In the genomic region with DNA sequence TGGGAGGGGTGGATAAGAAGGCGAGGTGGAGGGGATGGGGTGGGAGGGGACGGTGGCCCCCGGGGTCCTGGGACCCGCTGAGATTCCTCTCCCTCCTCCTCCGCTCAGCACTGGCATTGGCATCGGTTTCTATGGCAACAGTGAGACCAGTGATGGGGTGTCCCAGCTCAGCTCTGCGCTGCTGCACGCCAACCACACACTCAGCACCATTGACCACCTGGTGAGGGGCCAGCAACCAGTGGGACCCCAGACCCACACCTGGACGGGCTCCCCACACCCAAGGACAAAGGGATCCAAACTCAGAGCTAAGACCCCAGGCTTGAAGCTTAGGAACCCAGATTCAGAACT, we compare ENCODE assay signal across 17 cellular contexts. TPM values are rescaled to one million over a fixed set of nuclear protein-coding genes. Genes with fewer than 3 reads are reported as not detected.
A peak's percentile ranks its signal among the peaks of the same experiment; 100 is the strongest.
DNase-seq lines count a peak whose midpoint lies in the region; TF ChIP-seq lines count a peak whose summit lies in the region.
"Had no signal": no experiment of that assay in that cellular context is flagged by ENCODE, and none has a peak within 500 bp of the region (broad histone marks: within the 10 kb centered on the region; RNA-seq: fewer than 3 reads in every experiment).

No MANE protein-coding gene starts in this region.

- H3K9ac ChIP-seq in HUES6 (ENCODE audit: low read length) (peak overlapping the region; percentile 13), neuronal stem cell (ENCODE audit: low read depth, low read length, poor library complexity) (peak overlapping the region; percentile 45)
- H3K9ac ChIP-seq: SK-N-SH had no signal

- H4K8ac ChIP-seq in neuronal stem cell (ENCODE audit: low read depth, low read length) = no peak overlapping the region

- H2BK15ac ChIP-seq in neuronal stem cell (ENCODE audit: low read length) = peak overlapping the region; percentile 95

- peak overlapping the region; percentile 100 for H2BK5ac ChIP-seq in neuronal stem cell (ENCODE audit: low read length)

- peak overlapping the region; percentile 98 for H2BK12ac ChIP-seq in neuronal stem cell (ENCODE audit: low read length)

- DNase-seq in coronary artery (ENCODE audit: low spot score) (no peak), neuronal stem cell (ENCODE audit: low spot score) (no peak), NCI-H2107 treated with DMSO at 0.1 percent for 48 hours (lab: John Stamatoyannopoulos, UW; ENCODE audit: unreplicated experiment) (no peak), type B pancreatic cell (ENCODE audit: extremely low spot score, unreplicated experiment) (no peak), NCI-H510A treated with DMSO at 0.1 percent for 48 hours (lab: John Stamatoyannopoulos, UW) (no peak)
- DNase-seq: activated CD8-positive, alpha-beta memory T cell treated with anti-CD3 and anti-CD28 coated beads, Interleukin-2, amount 50 U/mL, for 4 hours; activated gamma-delta T cell; EL; HFFc6; immature natural killer cell; NCI-H1417 treated with DMSO at 0.1 percent for 48 hours; psoas muscle; SK-N-SH; T-helper 9 cell; thyroid gland had no signal

- peaks cover 47% of the 10 kb centered on the region for H3K27me3 Mint-ChIP-seq in type B pancreatic cell

- H2BK120ac ChIP-seq in neuronal stem cell (ENCODE audit: low read depth, low read length) = peak overlapping the region; percentile 99

- H2AK5ac ChIP-seq in neuronal stem cell (ENCODE audit: low read depth, low read length) = peak overlapping the region; percentile 99

- H3K4me1 Mint-ChIP-seq in type B pancreatic cell (ENCODE audit: unreplicated experiment) = peaks cover 20% of the 10 kb centered on the region

- H3K4me3 Mint-ChIP-seq in type B pancreatic cell = no peak overlapping the region
- H3K4me3 Mint-ChIP-seq: HFFc6, immature natural killer cell had no signal

- peak overlapping the region; percentile 29 for H3K4ac ChIP-seq in neuronal stem cell (ENCODE audit: low read length)

- H3K4me1 ChIP-seq in HUES6 (ENCODE audit: control insufficient read depth, insufficient read depth, low read length) (peaks cover 44% of the 10 kb centered on the region), neuronal stem cell (ENCODE audit: control insufficient read depth in 2 of 2, insufficient read depth in 1 of 2, low read depth in 1 of 2, low read length in 2 of 2) (peaks cover 45 to 53% of the 10 kb centered on the region in 2 donors)
- H3K4me1 ChIP-seq: psoas muscle had no signal

- peak overlapping the region; percentile 97 for H3K18ac ChIP-seq in neuronal stem cell (ENCODE audit: low read length)

- H3K14ac ChIP-seq in neuronal stem cell (ENCODE audit: low read length) = no peak overlapping the region

- H3K36me3 ChIP-seq in HUES6 (ENCODE audit: control insufficient read depth, insufficient read depth, low read length) (no peaks in the 10 kb centered on the region; the same call in 1 of the 2 replicates), neuronal stem cell (replicated peaks in 1 of 2; ENCODE audit: control insufficient read depth in 2 of 2, insufficient read depth in 2 of 2, low read length in 2 of 2) (peaks cover 35 to 50% of the 10 kb centered on the region in 2 donors)
- H3K36me3 ChIP-seq: thyroid gland had no signal

- peak overlapping the region; percentile 85 for H3K4me2 ChIP-seq in neuronal stem cell (ENCODE audit: insufficient read depth, low read length, poor library complexity, severe bottlenecking)
- H3K4me2 ChIP-seq: SK-N-SH had no signal

- no peaks in the 10 kb centered on the region for H3K9me3 Mint-ChIP-seq in type B pancreatic cell
- H3K9me3 Mint-ChIP-seq: immature natural killer cell had no signal

- peak overlapping the region; percentile 86 for H4K91ac ChIP-seq in neuronal stem cell (ENCODE audit: low read depth, low read length, poor library complexity)

- H3K4me3 ChIP-seq in HUES6 (ENCODE audit: low read depth, low read length) (peak overlapping the region; percentile 62; the same call in 1 of the 2 replicates), coronary artery (peak overlapping the region; percentile 40), neuronal stem cell (ENCODE audit: low read length in 2 of 2) (peak overlapping the region in 1 of 2 donors; percentile 54)
- H3K4me3 ChIP-seq: psoas muscle, thyroid gland had no signal

- H3K27me3 ChIP-seq in HUES6 (ENCODE audit: control insufficient read depth, insufficient read depth, low read length) = peaks cover 63% of the 10 kb centered on the region
- no peaks in the 10 kb centered on the region for H3K27me3 ChIP-seq in neuronal stem cell (ENCODE audit: control insufficient read depth in 3 of 3, insufficient read depth in 3 of 3, low read depth in 1 of 3, low read length in 3 of 3)

- peaks cover 5% of the 10 kb centered on the region for H3K36me3 Mint-ChIP-seq in type B pancreatic cell

- H3K27ac Mint-ChIP-seq in type B pancreatic cell = no peak overlapping the region
- H3K27ac Mint-ChIP-seq: HFFc6, immature natural killer cell had no signal

- H3K9me3 ChIP-seq in HUES6 (ENCODE audit: control insufficient read depth, insufficient read depth, low read depth, low read length) (no peaks in the 10 kb centered on the region), neuronal stem cell (replicated peaks in 1 of 2; ENCODE audit: control insufficient read depth in 2 of 2, insufficient read depth in 1 of 2, low read depth in 1 of 2, low read length in 2 of 2) (peaks cover 0 to 2% of the 10 kb centered on the region in 2 donors)
- H3K9me3 ChIP-seq: psoas muscle, SK-N-SH, thyroid gland had no signal

- H3K23ac ChIP-seq in neuronal stem cell (ENCODE audit: low read depth, low read length, poor library complexity) = peak overlapping the region; percentile 25

- H3K27ac ChIP-seq in HUES6 (ENCODE audit: low read depth, low read length) (no peak overlapping the region), coronary artery (peak overlapping the region in 1 of 2 donors; percentile 21), neuronal stem cell (replicated peaks; ENCODE audit: low read length) (peak overlapping the region; percentile 98)
- H3K27ac ChIP-seq: psoas muscle, thyroid gland had no signal

- TF ChIP-seq CTCF in coronary artery (IDR thresholded peaks at IDR 0.05) = no peak
- TF ChIP-seq CTCF in type B pancreatic cell (conservative IDR thresholded peaks at IDR 0.05) = no peak

- H2AFZ ChIP-seq in neuronal stem cell (ENCODE audit: low read length) = peak overlapping the region; percentile 72

- no CpG with 5 or more reads among the region's 9 CpGs for WGBS in neuronal stem cell (ENCODE audit: extremely low coverage in 2 of 2, insufficient read length in 2 of 2, insufficient replicate concordance in 1 of 2), 2 donors

- peaks cover 33% of the 10 kb centered on the region for H3K79me1 ChIP-seq in neuronal stem cell (ENCODE audit: low read depth, low read length)

RNA-seq across cellular contexts. Expression of gene TTYH1, which starts 5.9 kb away (rescaled TPM):
- polyA plus RNA-seq in neuronal stem cell (2013, experiment 1 of 2) = 504 TPM
- 501 TPM for polyA plus RNA-seq in neuronal stem cell (2013, experiment 2 of 2)
- 8.7 and 50.7 TPM in 2 replicates for total RNA-seq in type B pancreatic cell (ENCODE audit: low replicate concordance)
- total RNA-seq: lung microvascular endothelial cell had no signal

RNA-seq across cellular contexts. Expression of gene LENG8, which starts 27.9 kb away (rescaled TPM):
- 151 TPM for polyA plus RNA-seq in neuronal stem cell (2013, experiment 1 of 2)
- 130 TPM for polyA plus RNA-seq in neuronal stem cell (2013, experiment 2 of 2)
- total RNA-seq in type B pancreatic cell (ENCODE audit: low replicate concordance) = 135 and 196 TPM in 2 replicates

RNA-seq across cellular contexts. Expression of gene LENG9, which starts 42.4 kb away (rescaled TPM):
- polyA plus RNA-seq in neuronal stem cell (2013, experiment 1 of 2) = 1.3 TPM
- polyA plus RNA-seq in neuronal stem cell (2013, experiment 2 of 2) = 0.91 TPM
- total RNA-seq in type B pancreatic cell (ENCODE audit: low replicate concordance) = 3.9 and 4.2 TPM in 2 replicates

RNA-seq across cellular contexts. Expression of gene CDC42EP5, which starts 52.0 kb away (rescaled TPM):
- polyA plus RNA-seq in neuronal stem cell (2013, experiment 1 of 2) = 12.2 TPM
- polyA plus RNA-seq in neuronal stem cell (2013, experiment 2 of 2) = 12.5 TPM
- total RNA-seq in type B pancreatic cell (ENCODE audit: low replicate concordance) = 16.1 and 24.3 TPM in 2 replicates
- polyA plus RNA-seq: immature natural killer cell had no signal

RNA-seq across cellular contexts. Expression of gene LAIR1, which starts 56.4 kb away (rescaled TPM):
- polyA plus RNA-seq in neuronal stem cell (2013, experiment 1 of 2) = not detected
- polyA plus RNA-seq in neuronal stem cell (2013, experiment 2 of 2) = not detected
- not detected in 2 replicates for total RNA-seq in type B pancreatic cell (ENCODE audit: low replicate concordance)
- total RNA-seq: HFFc6, lung microvascular endothelial cell had no signal
- polyA plus RNA-seq: SK-N-SH had no signal
